ENCODE assay signal across 8 cellular contexts in the genomic region with DNA sequence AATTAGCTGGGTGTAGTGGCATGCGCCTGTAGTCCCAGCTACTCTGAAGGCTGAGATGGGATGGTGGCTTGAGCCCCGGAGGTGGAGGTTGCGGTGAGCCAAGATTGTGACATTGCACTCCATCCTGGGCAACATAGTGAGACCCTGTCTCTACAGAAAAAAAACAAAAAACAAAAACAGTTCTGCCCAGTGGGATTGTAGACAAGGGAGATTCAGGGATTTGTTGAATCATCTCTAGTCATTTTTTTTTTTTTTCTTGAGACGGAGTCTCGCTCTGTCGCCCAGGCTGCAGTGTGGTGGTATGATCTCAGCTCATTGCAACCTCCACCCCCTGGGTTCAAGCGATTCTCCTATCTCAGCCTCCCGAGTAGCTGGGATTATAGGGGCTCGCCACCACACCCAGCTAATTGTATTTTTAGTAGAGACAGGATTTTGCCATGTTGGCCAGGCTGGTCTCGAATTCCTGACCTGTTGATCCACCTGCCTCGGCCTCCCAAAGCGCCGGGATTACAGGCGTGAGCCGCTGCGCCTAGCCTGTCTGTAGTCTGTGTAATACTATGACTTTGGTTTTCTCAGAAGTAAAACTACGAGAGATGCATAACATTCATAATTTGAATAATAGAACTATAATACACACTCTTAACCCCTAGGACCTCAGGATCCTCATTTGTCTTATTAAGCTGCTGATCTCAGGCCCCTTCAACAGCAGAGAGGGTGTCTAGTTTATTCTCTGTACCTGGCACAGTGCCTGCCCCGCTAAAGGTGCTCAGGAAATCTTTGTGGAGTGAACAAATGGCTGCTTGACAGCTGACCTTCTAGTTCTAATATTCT. TPM values are rescaled to one million over a fixed set of nuclear protein-coding genes. Genes with fewer than 3 reads are reported as not detected.
DNase-seq lines count a peak whose midpoint lies in the region; ATAC-seq lines count a peak whose summit lies in the region.

No MANE protein-coding gene starts in this region.

- POLR2A ChIA-PET in activated CD8-positive, alpha-beta T cell treated with anti-CD3 and anti-CD28 coated beads, Interleukin-2, amount 10 ng/mL, durations not matched to agents 7 days and 5 days (lab: Charles Lee) = interaction anchor here (0.6 to 0.7 kb wide), 4 partner anchors 16 to 390 kb away, joined by 3 to 4 read pairs (median 3); a partner anchor contains a TSS

- H3K27me3 Mint-ChIP-seq in T-helper 2 cell treated with Interferon-gamma antibody and Interleukin-4, amounts not matched to agents 5 μg/mL and 100 μg/mL, for 36 hours (ENCODE audit: low read depth) = no peaks in the 10 kb centered on the region
- H3K27me3 Mint-ChIP-seq in activated CD8-positive, alpha-beta T cell treated with anti-CD3 and anti-CD28 coated beads, Interleukin-2, amount 10 ng/mL, durations not matched to agents 7 days and 5 days (ENCODE audit: low read depth) = no peaks in the 10 kb centered on the region
- H3K27me3 Mint-ChIP-seq in stimulated activated naive CD8-positive, alpha-beta T cell treated with anti-CD3 and anti-CD28 coated beads, Interleukin-15, amount 100 ng/mL, for 72 hours = no peaks in the 10 kb centered on the region

- peak overlapping the region; percentile 89 for H3K4me3 ChIP-seq in iPS-18c (ENCODE audit: insufficient read depth, low read depth, low read length)

- ATAC-seq in activated CD8-positive, alpha-beta T cell treated with anti-CD3 and anti-CD28 coated beads, Interleukin-2, amount 10 ng/mL, durations not matched to agents 7 days and 5 days = no peak
- ATAC-seq in stimulated activated naive CD8-positive, alpha-beta T cell treated with anti-CD3 and anti-CD28 coated beads, Interleukin-15, amount 100 ng/mL, for 72 hours = no peak
- ATAC-seq in HG03457 (IDR thresholded peaks at IDR 0.05; ENCODE audit: unreplicated experiment) (no peak), GM21423 (IDR thresholded peaks at IDR 0.05; ENCODE audit: unreplicated experiment) (no peak)

- H3K9me3 Mint-ChIP-seq in T-helper 2 cell treated with Interferon-gamma antibody and Interleukin-4, amounts not matched to agents 5 μg/mL and 100 μg/mL, for 36 hours = no peaks in the 10 kb centered on the region
- H3K9me3 Mint-ChIP-seq in activated CD8-positive, alpha-beta T cell treated with anti-CD3 and anti-CD28 coated beads, Interleukin-2, amount 10 ng/mL, durations not matched to agents 7 days and 5 days (ENCODE audit: insufficient read depth) = no peaks in the 10 kb centered on the region
- H3K9me3 Mint-ChIP-seq in stimulated activated naive CD8-positive, alpha-beta T cell treated with anti-CD3 and anti-CD28 coated beads, Interleukin-15, amount 100 ng/mL, for 72 hours = no peaks in the 10 kb centered on the region

- H3K9me3 ChIP-seq in iPS-18c (ENCODE audit: control insufficient read depth, insufficient read depth, low read length) = no peaks in the 10 kb centered on the region

- DNase-seq in T-helper 2 cell treated with Interferon-gamma antibody and Interleukin-4, amounts not matched to agents 5 μg/mL and 100 μg/mL, for 36 hours (ENCODE audit: low spot score) = no peak
- DNase-seq in T-helper 2 cell (no peak), MV-4-11 (lab: John Stamatoyannopoulos, UW) (no peak)
- DNase-seq in activated CD8-positive, alpha-beta T cell treated with anti-CD3 and anti-CD28 coated beads, Interleukin-2, amount 10 ng/mL, durations not matched to agents 7 days and 5 days = no peak
- DNase-seq in stimulated activated naive CD8-positive, alpha-beta T cell treated with anti-CD3 and anti-CD28 coated beads, Interleukin-15, amount 100 ng/mL, for 72 hours = no peak

- CTCF ChIA-PET in activated CD8-positive, alpha-beta T cell treated with anti-CD3 and anti-CD28 coated beads, Interleukin-2, amount 10 ng/mL, durations not matched to agents 7 days and 5 days (lab: Charles Lee) = interaction anchor here (0.6 to 1.9 kb wide), 9 partner anchors 9 to 336 kb away, joined by 3 to 10 read pairs (median 3); a partner anchor contains a TSS

- peak overlapping the region; percentile 99 for H3K27ac Mint-ChIP-seq in T-helper 2 cell treated with Interferon-gamma antibody and Interleukin-4, amounts not matched to agents 5 μg/mL and 100 μg/mL, for 36 hours
- peak overlapping the region; percentile 100 for H3K27ac Mint-ChIP-seq in activated CD8-positive, alpha-beta T cell treated with anti-CD3 and anti-CD28 coated beads, Interleukin-2, amount 10 ng/mL, durations not matched to agents 7 days and 5 days
- peak overlapping the region; percentile 99 to 100 for H3K27ac Mint-ChIP-seq in stimulated activated naive CD8-positive, alpha-beta T cell treated with anti-CD3 and anti-CD28 coated beads, Interleukin-15, amount 100 ng/mL, for 72 hours

- H3K4me3 Mint-ChIP-seq in T-helper 2 cell treated with Interferon-gamma antibody and Interleukin-4, amounts not matched to agents 5 μg/mL and 100 μg/mL, for 36 hours = peak overlapping the region; percentile 99
- H3K4me3 Mint-ChIP-seq in activated CD8-positive, alpha-beta T cell treated with anti-CD3 and anti-CD28 coated beads, Interleukin-2, amount 10 ng/mL, durations not matched to agents 7 days and 5 days = peak overlapping the region; percentile 99
- peak overlapping the region; percentile 96 to 98 for H3K4me3 Mint-ChIP-seq in stimulated activated naive CD8-positive, alpha-beta T cell treated with anti-CD3 and anti-CD28 coated beads, Interleukin-15, amount 100 ng/mL, for 72 hours

- H3K36me3 Mint-ChIP-seq in T-helper 2 cell treated with Interferon-gamma antibody and Interleukin-4, amounts not matched to agents 5 μg/mL and 100 μg/mL, for 36 hours (ENCODE audit: low read depth) = peaks cover 9% of the 10 kb centered on the region
- H3K36me3 Mint-ChIP-seq in activated CD8-positive, alpha-beta T cell treated with anti-CD3 and anti-CD28 coated beads, Interleukin-2, amount 10 ng/mL, durations not matched to agents 7 days and 5 days (ENCODE audit: low read depth) = peaks cover 19% of the 10 kb centered on the region

- peaks cover 35% of the 10 kb centered on the region for H3K4me1 Mint-ChIP-seq in T-helper 2 cell treated with Interferon-gamma antibody and Interleukin-4, amounts not matched to agents 5 μg/mL and 100 μg/mL, for 36 hours (ENCODE audit: low read depth)
- H3K4me1 Mint-ChIP-seq in activated CD8-positive, alpha-beta T cell treated with anti-CD3 and anti-CD28 coated beads, Interleukin-2, amount 10 ng/mL, durations not matched to agents 7 days and 5 days (ENCODE audit: low read depth) = peaks cover 40% of the 10 kb centered on the region
- H3K4me1 Mint-ChIP-seq in stimulated activated naive CD8-positive, alpha-beta T cell treated with anti-CD3 and anti-CD28 coated beads, Interleukin-15, amount 100 ng/mL, for 72 hours = peaks cover 53% of the 10 kb centered on the region

RNA-seq across cellular contexts. Expression of a gene that starts 1.4 kb away (rescaled TPM):
- 10 to 100 TPM; 16.8 to 21.0 TPM for total RNA-seq in activated CD8-positive, alpha-beta T cell treated with anti-CD3 and anti-CD28 coated beads, Interleukin-2, amount 10 ng/mL, durations not matched to agents 7 days and 5 days

RNA-seq across cellular contexts. Expression of a gene that starts 1.4 kb away (rescaled TPM):
- 10 to 100 TPM; 30.3 to 32.2 TPM for total RNA-seq in activated CD8-positive, alpha-beta T cell treated with anti-CD3 and anti-CD28 coated beads, Interleukin-2, amount 10 ng/mL, durations not matched to agents 7 days and 5 days

RNA-seq across cellular contexts. Expression of a gene that starts 20.3 kb away (rescaled TPM):
- total RNA-seq in activated CD8-positive, alpha-beta T cell treated with anti-CD3 and anti-CD28 coated beads, Interleukin-2, amount 10 ng/mL, durations not matched to agents 7 days and 5 days = 1 to 10 TPM; 6.4 to 7.3 TPM

RNA-seq across cellular contexts. Expression of a gene that starts 39.6 kb away (rescaled TPM):
- total RNA-seq in activated CD8-positive, alpha-beta T cell treated with anti-CD3 and anti-CD28 coated beads, Interleukin-2, amount 10 ng/mL, durations not matched to agents 7 days and 5 days = 10 to 100 TPM; 23.4 to 24.5 TPM

RNA-seq across cellular contexts. Expression of a gene that starts 46.7 kb away (rescaled TPM):
- under 1 TPM; 0.34 to 0.47 TPM for total RNA-seq in activated CD8-positive, alpha-beta T cell treated with anti-CD3 and anti-CD28 coated beads, Interleukin-2, amount 10 ng/mL, durations not matched to agents 7 days and 5 days
